Comparison of ENCODE assay signal across 8 cellular contexts in the genomic region with DNA sequence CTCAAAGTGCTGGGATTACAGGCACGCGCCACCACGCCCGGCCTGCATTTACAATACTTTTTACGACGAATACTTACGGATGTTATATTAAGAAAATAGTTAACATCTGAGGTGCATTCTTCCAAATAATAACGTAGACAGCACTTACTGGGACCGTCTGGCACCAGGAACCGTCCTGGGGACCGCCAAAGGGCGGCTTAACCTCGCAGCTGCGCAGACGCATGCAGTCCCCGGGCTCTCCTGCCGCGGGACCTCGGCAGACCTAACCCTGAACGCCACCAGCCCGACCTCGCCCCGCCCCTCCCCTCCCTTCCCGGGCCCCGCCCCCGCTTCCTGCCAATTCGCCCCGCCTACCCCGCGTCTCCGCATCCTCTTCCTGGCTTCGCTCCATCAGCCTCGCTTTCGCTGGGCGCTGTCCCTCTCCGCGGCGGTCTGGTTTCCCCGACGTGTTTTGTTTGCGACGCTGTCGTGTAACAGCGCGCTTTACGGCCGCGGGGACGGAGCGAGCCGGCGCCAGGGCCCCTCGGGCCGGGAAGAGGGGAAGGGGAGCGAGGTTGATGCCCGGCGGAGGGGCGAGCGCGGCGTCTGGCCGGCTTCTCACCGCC. TPM values are rescaled to one million over a fixed set of nuclear protein-coding genes. Genes with fewer than 3 reads are reported as not detected.
DNase-seq lines count a peak whose midpoint lies in the region; ATAC-seq and TF ChIP-seq lines count a peak whose summit lies in the region.

TSS of gene CNOT11 (plus strand) at position 479 of the 605 bp plus-strand sequence. CDS start at position 558, 79 bp downstream.

- H3K9me1 ChIP-seq in IMR-90 (ENCODE audit: insufficient read depth, low read length): peaks cover 9% of the 10 kb centered on the region

- peaks cover 17 to 33% of the 10 kb centered on the region in 2 experiments for H3K79me1 ChIP-seq in IMR-90 (ENCODE audit: low read depth in 1 of 2, low read length in 2 of 2)

- no peak for TF ChIP-seq RAD21 in IMR-90 (IDR thresholded peaks at IDR 0.05; ENCODE audit: low read length)

- WGBS in IMR-90 (ENCODE audit: extremely low coverage in 2 of 2, insufficient read length in 1 of 2), 2 experiments: 6% methylated on average over 8 of the region's 63 CpGs; no CpG with 5 or more reads in 1 of the 2 experiments

- H2BK15ac ChIP-seq in IMR-90 (ENCODE audit: low read depth, low read length): 0 out of 3 replicates have a peak within 1 kb of the TSS, but pooled peaks have one; percentile 53

- H3K14ac ChIP-seq in IMR-90 (replicated peaks; ENCODE audit: low read depth, low read length): peak within 1 kb of the TSS; percentile 62

- H3K4me3 ChIP-seq in IMR-90 (ENCODE audit: insufficient read depth, low read depth, low read length): peak within 1 kb of the TSS; percentile 84

- peak within 1 kb of the TSS; percentile 77 for H2BK5ac ChIP-seq in IMR-90 (ENCODE audit: low read depth, low read length, poor library complexity, severe bottlenecking)

- peak within 1 kb of the TSS; percentile 70 to 96 for H4K8ac ChIP-seq in IMR-90 (ENCODE audit: low read depth in 2 of 2, low read length in 2 of 2)

- in situ Hi-C loops in IMR-90 (cut with MboI; ENCODE audit: low sequenced_read_pairs): no loop called here

- no peak for TF ChIP-seq CTCF in IMR-90 (conservative IDR thresholded peaks at IDR 0.05; ENCODE audit: low read depth, low read length)

- H3K4ac ChIP-seq in IMR-90 (ENCODE audit: low read depth, low read length): peak within 1 kb of the TSS; percentile 71

- peak within 1 kb of the TSS; percentile 89 for H3K9ac ChIP-seq in IMR-90 (ENCODE audit: low read depth, low read length)

- peak within 1 kb of the TSS; percentile 53 for H3K18ac ChIP-seq in IMR-90 (ENCODE audit: low read depth, low read length)

- intact Hi-C loops in IMR-90 (cut with micrococcal nuclease): loop anchor here (5.0 kb wide), 1 partner anchor 240 kb away; no protein-coding TSS in a partner anchor

- H3K56ac ChIP-seq in IMR-90 (ENCODE audit: extremely low read depth, insufficient read depth, low read length): peak within 1 kb of the TSS; percentile 77; the same call in 1 of the 2 replicates

- H3K36me3 ChIP-seq in IMR-90 (ENCODE audit: control insufficient read depth, insufficient read depth, low read length): no peaks in the 10 kb centered on the region; the same call in 1 of the 2 replicates

- no peak within 1 kb of the TSS for H2BK20ac ChIP-seq in IMR-90 (ENCODE audit: low read depth, low read length)

- peaks cover 12% of the 10 kb centered on the region for H3K4me1 ChIP-seq in IMR-90 (ENCODE audit: control insufficient read depth, insufficient read depth, low read length)

- dilution Hi-C loops in IMR-90 (cut with HindIII; ENCODE audit: low sequenced_read_pairs, unreplicated experiment): no loop called here

- peak within 1 kb of the TSS; percentile 95 for H2AFZ ChIP-seq in IMR-90 (replicated peaks; ENCODE audit: low read length, poor library complexity)

- peak within 1 kb of the TSS; percentile 74 for H2BK120ac ChIP-seq in IMR-90 (ENCODE audit: low read depth, low read length)

- peak within 1 kb of the TSS; percentile 46 for H4K5ac ChIP-seq in IMR-90 (ENCODE audit: low read depth, low read length)

- TF ChIP-seq POLR2A in IMR-90 (IDR thresholded peaks at IDR 0.05; ENCODE audit: low read depth, low read length): peak; percentile 78; the same call in 1 of the 2 replicates

- peak within 1 kb of the TSS; percentile 99 for H3K4me2 ChIP-seq in IMR-90 (ENCODE audit: low read depth, low read length)

- peak within 1 kb of the TSS; percentile 66 for H3K23ac ChIP-seq in IMR-90 (ENCODE audit: low read depth, low read length)

- H3K27ac ChIP-seq in IMR-90 (ENCODE audit: insufficient read depth, low read length) (peak within 1 kb of the TSS; percentile 87), epithelial cell of prostate (peak within 1 kb of the TSS; percentile 91)

- H3K27me3 ChIP-seq in IMR-90 (ENCODE audit: control insufficient read depth, insufficient read depth, low read length): no peaks in the 10 kb centered on the region

- H4K20me1 ChIP-seq in IMR-90 (ENCODE audit: insufficient read depth, low read length): peaks cover 15% of the 10 kb centered on the region; the same call in 1 of the 2 replicates

- BruUV-seq in IMR-90 (replicated peaks; lab: Mats Ljungman, UMichigan): no TSS peak

- peak; percentile 99 for DNase-seq in DMS 273 (lab: John Stamatoyannopoulos, UW; ENCODE audit: unreplicated experiment)
- DNase-seq in IMR-90: peak; percentile 98
- DNase-seq in OCI-M1 (lab: John Stamatoyannopoulos, UW): peak; percentile 95
- peak; percentile 98 for DNase-seq in activated T-cell treated with anti-CD3 and anti-CD28 coated beads for 24 hours (ENCODE audit: low read depth)
- peak; percentile 84 for DNase-seq in epithelial cell of prostate (ENCODE audit: low read depth, low spot score)
- peak; percentile 100 for DNase-seq in mucosa of gallbladder (ENCODE audit: low spot score)
- peak; percentile 98 to 99 for DNase-seq in stimulated activated CD8-positive, alpha-beta memory T cell treated with anti-CD3 and anti-CD28 coated beads, Interleukin-4, amount 100 ng/mL, for 4 hours (ENCODE audit: low read depth in 2 of 2, low spot score in 1 of 2)

- POLR2A ChIA-PET in IMR-90 (lab: Charles Lee; ENCODE audit: unreplicated experiment): no interaction called here

- peak; percentile 83 for ATAC-seq in GM21528 (IDR thresholded peaks at IDR 0.05; ENCODE audit: low FRiP score, unreplicated experiment)
- ATAC-seq in IMR-90 (ENCODE audit: low read depth): peak; percentile 95

- H2AK5ac ChIP-seq in IMR-90 (ENCODE audit: low read depth, low read length): no peak within 1 kb of the TSS

- peak within 1 kb of the TSS; percentile 74 for H2AK9ac ChIP-seq in IMR-90 (replicated peaks; ENCODE audit: low read depth, low read length, poor library complexity)

- H3K9me3 ChIP-seq in IMR-90 (ENCODE audit: control insufficient read depth, insufficient read depth, low read length): no peaks in the 10 kb centered on the region

- CTCF ChIA-PET in IMR-90 (lab: Yijun Ruan, JAX): no interaction called here

- peak within 1 kb of the TSS; percentile 51 for H4K91ac ChIP-seq in IMR-90 (ENCODE audit: insufficient read depth, low read depth, low read length)

TF ChIP-seq in IMR-90, 13 proteins besides CTCF, POLR2A, EP300 and RAD21:
- TF ChIP-seq MAZ (IDR thresholded peaks at IDR 0.05; ENCODE audit: borderline replicate concordance, low read depth, low read length): peak; percentile 79; the same call in 1 of the 2 replicates
- TF ChIP-seq CEBPB (IDR thresholded peaks at IDR 0.05; ENCODE audit: low read depth, low read length): no peak
- no peak for TF ChIP-seq RFX5 (IDR thresholded peaks at IDR 0.05; ENCODE audit: low read depth, low read length)
- TF ChIP-seq RCOR1 (IDR thresholded peaks at IDR 0.05; ENCODE audit: insufficient replicate concordance, low read length): peak; percentile 6
- no peak for TF ChIP-seq USF2 (IDR thresholded peaks at IDR 0.05; ENCODE audit: low read depth, low read length)
- TF ChIP-seq FOS (IDR thresholded peaks at IDR 0.05; ENCODE audit: low read depth, low read length): no peak
- TF ChIP-seq CHD1 (IDR thresholded peaks at IDR 0.05; ENCODE audit: low read depth, low read length): no peak
- TF ChIP-seq SMC3 (IDR thresholded peaks at IDR 0.05; ENCODE audit: low read depth, low read length): no peak
- no peak for TF ChIP-seq NFE2L2 (IDR thresholded peaks at IDR 0.05; ENCODE audit: low read depth, low read length)
- no peak; the same call in 1 of the 2 replicates for TF ChIP-seq BHLHE40 (IDR thresholded peaks at IDR 0.05; ENCODE audit: low read depth, low read length)
- peak; percentile 23; the same call in 1 of the 2 replicates for TF ChIP-seq MXI1 (IDR thresholded peaks at IDR 0.05; ENCODE audit: borderline replicate concordance, low read depth, low read length)
- TF ChIP-seq, protein P1, sequence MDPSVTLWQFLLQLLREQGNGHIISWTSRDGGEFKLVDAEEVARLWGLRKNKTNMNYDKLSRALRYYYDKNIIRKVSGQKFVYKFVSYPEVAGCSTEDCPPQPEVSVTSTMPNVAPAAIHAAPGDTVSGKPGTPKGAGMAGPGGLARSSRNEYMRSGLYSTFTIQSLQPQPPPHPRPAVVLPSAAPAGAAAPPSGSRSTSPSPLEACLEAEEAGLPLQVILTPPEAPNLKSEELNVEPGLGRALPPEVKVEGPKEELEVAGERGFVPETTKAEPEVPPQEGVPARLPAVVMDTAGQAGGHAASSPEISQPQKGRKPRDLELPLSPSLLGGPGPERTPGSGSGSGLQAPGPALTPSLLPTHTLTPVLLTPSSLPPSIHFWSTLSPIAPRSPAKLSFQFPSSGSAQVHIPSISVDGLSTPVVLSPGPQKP (IDR thresholded peaks at IDR 0.05; ENCODE audit: borderline replicate concordance, low read depth, low read length): no peak
- TF ChIP-seq MAFK (IDR thresholded peaks at IDR 0.05; ENCODE audit: low read depth, low read length): no peak

RNA-seq across cellular contexts. Expression of gene CNOT11, which starts in this region (rescaled TPM):
- 33.6 and 36.4 TPM in 2 replicates for total RNA-seq in IMR-90 (2012; rRNA removed)
- 50.3 and 55.8 TPM in 2 replicates for polyA plus RNA-seq in IMR-90 (2012; rRNA removed)
- 15.6 and 40.7 TPM in 2 replicates for polyA plus RNA-seq in IMR-90 (2012; cell fraction: cytosol; rRNA removed)
- 19.1 and 76.4 TPM in 2 replicates for polyA plus RNA-seq in IMR-90 (2012; cell fraction: nucleus; rRNA removed; ENCODE audit: low replicate concordance)
- total RNA-seq in mucosa of gallbladder: 67.5 TPM

Comparison
In these comparisons a context has a peak if more than half of its experiments do, and no peak if none do; other contexts are left out.
1. Peak in every context shown above with its lines: DNase-seq, ATAC-seq, H3K4me3 ChIP-seq and H3K27ac ChIP-seq.